ENCODE assay signal across 9 cellular contexts in genomic region chr16:10256855-10257641, GRCh38.
A peak's percentile ranks its signal among the peaks of the same experiment; 100 is the strongest.
DNase-seq lines count a peak whose midpoint lies in the region; ATAC-seq, FAIRE-seq and TF ChIP-seq lines count a peak whose summit lies in the region.
"Had no signal": no experiment of that assay in that cellular context is flagged by ENCODE, and none has a peak within 500 bp of the region (broad histone marks: within the 10 kb centered on the region; RNA-seq: fewer than 3 reads in every experiment).

No MANE protein-coding gene starts in this region.

- no peak overlapping the region for H3K27ac Mint-ChIP-seq in activated naive CD8-positive, alpha-beta T cell

- DNase-seq in D721Med (ENCODE audit: insufficient read length, low spot score) (peak; percentile 67), SKM-1 (lab: John Stamatoyannopoulos, UW; ENCODE audit: unreplicated experiment) (peak; percentile 32), hepatic stellate cell (ENCODE audit: low spot score) (peak; percentile 54), NCI-H2029 treated with DMSO at 0.1 percent for 48 hours (lab: John Stamatoyannopoulos, UW) (no peak)
- DNase-seq in stimulated activated CD4-positive, alpha-beta T cell treated with anti-CD3 and anti-CD28 coated beads, Interleukin-15, amount 100 ng/mL, for 48 hours (ENCODE audit: low read depth in 2 of 2): peak; percentile 14 to 15

- peak; percentile 52 for TF ChIP-seq CTCF in D721Med (IDR thresholded peaks at IDR 0.05; ENCODE audit: insufficient read depth, missing control alignments)

- no peaks in the 10 kb centered on the region for H3K27me3 Mint-ChIP-seq in activated naive CD8-positive, alpha-beta T cell

- H3K4me3 Mint-ChIP-seq in activated naive CD8-positive, alpha-beta T cell: peak overlapping the region; percentile 9

- ATAC-seq in HG02759 (IDR thresholded peaks at IDR 0.05; ENCODE audit: unreplicated experiment) (peak; percentile 51), GM18861 (IDR thresholded peaks at IDR 0.05; ENCODE audit: unreplicated experiment) (no peak)

- H3K9me3 Mint-ChIP-seq in activated naive CD8-positive, alpha-beta T cell (ENCODE audit: low read depth): no peaks in the 10 kb centered on the region

- no peaks in the 10 kb centered on the region for H3K36me3 Mint-ChIP-seq in activated naive CD8-positive, alpha-beta T cell

- H3K4me1 Mint-ChIP-seq in activated naive CD8-positive, alpha-beta T cell (ENCODE audit: low read depth): peaks cover 10% of the 10 kb centered on the region

- no peak for FAIRE-seq in D721Med (lab: Jason Lieb, UNC)
- FAIRE-seq: TTC549 had no signal
